In genomic region chr1:204455831-204456145, GRCh38 we compare ENCODE assay signal across 16 cellular contexts. TPM values are rescaled to one million over a fixed set of nuclear protein-coding genes. Genes with fewer than 3 reads are reported as not detected.
DNase-seq lines count a peak whose midpoint lies in the region; ATAC-seq and TF ChIP-seq lines count a peak whose summit lies in the region.
"Had no signal": no experiment of that assay in that cellular context is flagged by ENCODE, and none has a peak within 500 bp of the region (broad histone marks: within the 10 kb centered on the region; RNA-seq: fewer than 3 reads in every experiment).

No MANE protein-coding gene starts in this region.

- 95% methylated on average over 9 of the region's 9 CpGs for WGBS in HUES64
- 91 to 98% (median 96%) methylated on average over 6 to 9 of the region's 9 CpGs for WGBS in spleen, 5 donors

- H3K36me3 ChIP-seq in HUES64 (ENCODE audit: insufficient read depth, low read length): peaks cover 32% of the 10 kb centered on the region
- peaks cover 46% of the 10 kb centered on the region for H3K36me3 ChIP-seq in iPS-20b (ENCODE audit: insufficient read depth, low read depth, low read length)
- H3K36me3 ChIP-seq in spleen: peaks cover 0 to 90% (median 42%) of the 10 kb centered on the region in 6 donors

- H3K27ac ChIP-seq in HUES64 (ENCODE audit: low read depth, low read length) (peak overlapping the region; percentile 78), caudate nucleus (ENCODE audit: low read depth, low read length) (peak overlapping the region; percentile 62), iPS-20b (ENCODE audit: low read length) (peak overlapping the region; percentile 88), spleen (peak overlapping the region in 1 of 8 donors; percentile 27)

- TF ChIP-seq POLR2A in spleen (IDR thresholded peaks at IDR 0.05): no peak

- peaks cover 42% of the 10 kb centered on the region for H3K4me1 ChIP-seq in HUES64 (ENCODE audit: insufficient read depth, low read length)
- peaks cover 32% of the 10 kb centered on the region; the same call in 1 of the 2 replicates for H3K4me1 ChIP-seq in iPS-20b (ENCODE audit: insufficient read depth, low read length)
- peaks cover 14 to 98% (median 50%) of the 10 kb centered on the region in 6 donors for H3K4me1 ChIP-seq in spleen

- ATAC-seq in GM18502 (IDR thresholded peaks at IDR 0.05; ENCODE audit: poor library complexity, unreplicated experiment) (no peak), GM19395 (IDR thresholded peaks at IDR 0.05; ENCODE audit: unreplicated experiment) (no peak), GM18861 (IDR thresholded peaks at IDR 0.05; ENCODE audit: unreplicated experiment) (no peak)
- ATAC-seq: Panc1 had no signal

- H3K4me3 ChIP-seq in HUES64 (ENCODE audit: low read length) (no peak overlapping the region), iPS-20b (ENCODE audit: low read length) (peak overlapping the region; percentile 21; the same call in 1 of the 2 replicates), spleen (no peak overlapping the region)

- no peaks in the 10 kb centered on the region for H3K27me3 ChIP-seq in HUES64 (ENCODE audit: insufficient read depth, low read length)
- H3K27me3 ChIP-seq in iPS-20b (ENCODE audit: insufficient read depth, low read length): no peaks in the 10 kb centered on the region
- no peaks in the 10 kb centered on the region for H3K27me3 ChIP-seq in spleen (replicated peaks in 1 of 7)

- no peaks in the 10 kb centered on the region for H3K9me3 ChIP-seq in HUES64 (ENCODE audit: insufficient read depth, low read depth, low read length)
- H3K9me3 ChIP-seq in iPS-20b (ENCODE audit: insufficient read depth, low read depth, low read length): no peaks in the 10 kb centered on the region
- no peaks in the 10 kb centered on the region for H3K9me3 ChIP-seq in spleen

- H3K9ac ChIP-seq in HUES64 (ENCODE audit: low read depth, low read length): peak overlapping the region; percentile 2; the same call in 1 of the 2 replicates
- no peak overlapping the region for H3K9ac ChIP-seq in iPS-20b (ENCODE audit: low read depth, low read length)

- no peak for DNase-seq in caudate nucleus (lab: John Stamatoyannopoulos, UW)
- DNase-seq in spleen: peak; percentile 65
- DNase-seq in putamen (ENCODE audit: low spot score): no peak
- DNase-seq: AML-193; CD4-positive, CD25-positive, alpha-beta regulatory T cell; Kasumi-1; NCI-H187 treated with DMSO at 0.1 percent for 48 hours; NCI-H446; NCI-H774; SHP77 had no signal

- intact Hi-C loops in spleen (cut with DNase I; ENCODE audit: low total_unique reads): no loop called here

- TF ChIP-seq CTCF in spleen (IDR thresholded peaks at IDR 0.05 in 8 of 11, conservative IDR thresholded peaks at IDR 0.05 in 3 of 11): no peak

RNA-seq across cellular contexts. Expression of gene PIK3C2B, which starts 38.8 kb away (rescaled TPM):
- polyA plus RNA-seq in HUES64 (2013, experiment 1 of 2): 14.7 TPM
- polyA plus RNA-seq in HUES64 (2013, experiment 2 of 2): 18.8 TPM
- 10 to 100 TPM; 45.8 to 72.2 (median 66.5) TPM for total RNA-seq in spleen
- polyA plus RNA-seq in spleen: 10 to 100 TPM in 2 of 3 donors, 1 to 10 TPM in 1; 9.5 to 22.4 (median 10.8) TPM

RNA-seq across cellular contexts. Expression of gene PPP1R15B, which starts 44.2 kb away (rescaled TPM):
- polyA plus RNA-seq in HUES64 (2013, experiment 1 of 2): 19.8 TPM
- polyA plus RNA-seq in HUES64 (2013, experiment 2 of 2): 21.0 TPM
- 10 to 100 TPM; 46.3 to 73.1 (median 63.8) TPM for total RNA-seq in spleen
- polyA plus RNA-seq in spleen: 10 to 100 TPM; 10.8 to 17.2 (median 12.5) TPM
